Comparison of ENCODE assay signal across 2 cellular contexts in genomic region chr9:97635026-97635425, GRCh38.
TF ChIP-seq lines count a peak whose summit lies in the region.

No MANE protein-coding gene starts in this region.

TF ChIP-seq in SK-N-SH, 30 proteins besides CTCF, POLR2A, EP300 and RAD21 (continued from another document):
- TF ChIP-seq ZBTB33 (IDR thresholded peaks at IDR 0.05; ENCODE audit: borderline replicate concordance, low read depth), result no peak
- no peak for TF ChIP-seq TCF12 (IDR thresholded peaks at IDR 0.05)
- no peak for TF ChIP-seq GABPA (IDR thresholded peaks at IDR 0.05; ENCODE audit: low read depth)
- TF ChIP-seq MAX (IDR thresholded peaks at IDR 0.05; ENCODE audit: low read depth), result no peak
- TF ChIP-seq, protein P1, sequence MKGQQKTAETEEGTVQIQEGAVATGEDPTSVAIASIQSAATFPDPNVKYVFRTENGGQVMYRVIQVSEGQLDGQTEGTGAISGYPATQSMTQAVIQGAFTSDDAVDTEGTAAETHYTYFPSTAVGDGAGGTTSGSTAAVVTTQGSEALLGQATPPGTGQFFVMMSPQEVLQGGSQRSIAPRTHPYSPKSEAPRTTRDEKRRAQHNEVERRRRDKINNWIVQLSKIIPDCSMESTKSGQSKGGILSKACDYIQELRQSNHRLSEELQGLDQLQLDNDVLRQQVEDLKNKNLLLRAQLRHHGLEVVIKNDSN (IDR thresholded peaks at IDR 0.05; ENCODE audit: borderline replicate concordance, low read depth), result no peak
- no peak for TF ChIP-seq TAF1 (IDR thresholded peaks at IDR 0.05; ENCODE audit: borderline replicate concordance, low read depth, low read length)

TF ChIP-seq in SK-N-SH treated with all-trans-retinoic acid at 6 μM for 48 hours, 23 proteins besides CTCF, POLR2A, EP300 and RAD21 (continued from another document):
- no peak for TF ChIP-seq ISL1 (CRISPR knock-in tag; IDR thresholded peaks at IDR 0.05)
- no peak for TF ChIP-seq RARB (CRISPR knock-in tag; IDR thresholded peaks at IDR 0.05)
- TF ChIP-seq PPARA (CRISPR knock-in tag; IDR thresholded peaks at IDR 0.05; ENCODE audit: borderline replicate concordance), result no peak
- no peak for TF ChIP-seq GLIS3 (CRISPR knock-in tag; IDR thresholded peaks at IDR 0.05)
- no peak for TF ChIP-seq TCF4 (CRISPR knock-in tag; IDR thresholded peaks at IDR 0.05; ENCODE audit: borderline replicate concordance)
- no peak for TF ChIP-seq ZFP30 (CRISPR knock-in tag; IDR thresholded peaks at IDR 0.05)
- TF ChIP-seq TOX (CRISPR knock-in tag; IDR thresholded peaks at IDR 0.05; ENCODE audit: borderline replicate concordance), result no peak
- no peak for TF ChIP-seq ZNF565 (CRISPR knock-in tag; conservative IDR thresholded peaks at IDR 0.05; ENCODE audit: low read depth)
- no peak for TF ChIP-seq BACH2 (CRISPR knock-in tag; IDR thresholded peaks at IDR 0.05; ENCODE audit: borderline replicate concordance)
- no peak for TF ChIP-seq OSR1 (CRISPR knock-in tag; IDR thresholded peaks at IDR 0.05)
- no peak for TF ChIP-seq PATZ1 (CRISPR knock-in tag; IDR thresholded peaks at IDR 0.05; ENCODE audit: borderline replicate concordance)
- TF ChIP-seq ZFP3 (CRISPR knock-in tag; IDR thresholded peaks at IDR 0.05), result no peak
- TF ChIP-seq TSHZ2 (CRISPR knock-in tag; IDR thresholded peaks at IDR 0.05), result no peak
- TF ChIP-seq CSRNP3 (CRISPR knock-in tag; IDR thresholded peaks at IDR 0.05), result no peak
- no peak for TF ChIP-seq CSDC2 (CRISPR knock-in tag; IDR thresholded peaks at IDR 0.05)
- TF ChIP-seq SNAI2 (CRISPR knock-in tag; IDR thresholded peaks at IDR 0.05), result no peak
